In the genomic region with DNA sequence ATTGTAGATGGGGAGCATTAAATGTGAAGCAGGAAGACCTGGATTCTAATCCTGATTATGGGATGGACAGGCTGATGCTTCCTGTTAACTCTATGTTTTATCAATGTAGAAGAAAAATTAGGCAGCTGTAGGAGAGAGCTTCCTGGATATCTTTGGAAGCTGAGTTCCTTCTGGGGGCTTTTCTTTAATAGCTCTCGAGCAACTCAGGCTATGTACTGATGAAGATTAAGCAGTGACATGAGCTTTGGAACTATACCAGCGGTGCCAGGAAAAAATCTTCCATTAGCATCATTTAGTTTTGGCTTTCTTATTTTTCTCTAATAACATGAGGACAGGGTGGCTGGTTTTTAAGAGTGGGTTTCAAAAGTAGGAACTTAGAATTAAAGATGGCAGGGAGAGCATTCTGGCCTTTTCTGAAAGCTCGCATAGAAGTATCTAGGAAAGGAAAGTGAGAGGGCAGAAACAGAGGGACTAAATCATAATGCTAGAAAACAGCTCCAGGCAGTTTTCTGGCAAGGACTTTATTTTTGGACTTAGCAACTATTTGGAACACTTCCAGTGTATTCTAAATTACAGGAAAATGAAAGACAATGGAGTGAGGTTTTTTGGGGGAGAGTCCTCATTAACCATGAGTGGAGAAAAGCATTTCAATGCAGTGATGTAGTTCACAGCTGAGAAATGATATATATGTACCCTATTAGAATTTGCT, we compare ENCODE assay signal across 12 cellular contexts.
DNase-seq lines count a peak whose midpoint lies in the region; ATAC-seq and TF ChIP-seq lines count a peak whose summit lies in the region.
"Had no signal": no experiment of that assay in that cellular context is flagged by ENCODE, and none has a peak within 500 bp of the region (broad histone marks: within the 10 kb centered on the region; RNA-seq: fewer than 3 reads in every experiment).

No MANE protein-coding gene starts in this region.

- ATAC-seq in GM21737 (IDR thresholded peaks at IDR 0.05; ENCODE audit: unreplicated experiment): no peak
- ATAC-seq in GM18519 (IDR thresholded peaks at IDR 0.05; ENCODE audit: low FRiP score, unreplicated experiment): no peak
- ATAC-seq: stimulated activated naive CD8-positive, alpha-beta T cell treated with anti-CD3 and anti-CD28 coated beads, Interleukin-15, amount 100 ng/mL, for 72 hours had no signal

- TF ChIP-seq RAD21 in SK-N-SH (IDR thresholded peaks at IDR 0.05; ENCODE audit: low read length): peak; percentile 22; the same call in 1 of the 2 replicates

- DNase-seq in A172 (ENCODE audit: low spot score): peak; percentile 14
- DNase-seq in SK-N-SH: peak; percentile 44
- DNase-seq in fibroblast of mammary gland (ENCODE audit: low read depth): peak; percentile 59
- DNase-seq in NCI-H2107 (lab: John Stamatoyannopoulos, UW): no peak
- no peak for DNase-seq in Caco-2
- DNase-seq: H7; NCI-H2227 treated with DMSO at 0.1 percent for 48 hours; stimulated activated naive CD8-positive, alpha-beta T cell treated with anti-CD3 and anti-CD28 coated beads, Interleukin-15, amount 100 ng/mL, for 72 hours had no signal

- H3K27ac Mint-ChIP-seq in nephron (peak overlapping the region; percentile 94 to 97 (median 96)), Caco-2 (ENCODE audit: unreplicated experiment) (no peak overlapping the region)
- H3K27ac Mint-ChIP-seq: B cell had no signal

- no peaks in the 10 kb centered on the region for H3K9me2 ChIP-seq in SK-N-SH

- no peaks in the 10 kb centered on the region for H4K20me1 ChIP-seq in SK-N-SH (ENCODE audit: insufficient read depth)

- H3K4me1 Mint-ChIP-seq in nephron: peaks cover 33% of the 10 kb centered on the region
- H3K4me1 Mint-ChIP-seq in Caco-2 (ENCODE audit: low read depth, unreplicated experiment): peaks cover 14% of the 10 kb centered on the region
- H3K4me1 Mint-ChIP-seq: stimulated activated naive CD8-positive, alpha-beta T cell treated with anti-CD3 and anti-CD28 coated beads, Interleukin-15, amount 100 ng/mL, for 72 hours had no signal

- no peaks in the 10 kb centered on the region for H3K79me2 ChIP-seq in SK-N-SH (ENCODE audit: insufficient read depth)

- POLR2A ChIA-PET in SK-N-SH (lab: Yijun Ruan, JAX) (no interaction called here), Caco-2 (lab: Charles Lee) (no interaction called here)

- H3K36me3 Mint-ChIP-seq in nephron (ENCODE audit: low read depth) (peaks cover 26% of the 10 kb centered on the region), Caco-2 (ENCODE audit: insufficient read depth, unreplicated experiment) (peaks cover 5% of the 10 kb centered on the region)

- H3K9me3 ChIP-seq in SK-N-SH: no peaks in the 10 kb centered on the region
- peaks cover 4% of the 10 kb centered on the region; the same call in 1 of the 2 replicates for H3K9me3 ChIP-seq in Caco-2

- H3K36me3 ChIP-seq in SK-N-SH (replicated peaks in 1 of 2; ENCODE audit: control insufficient read depth in 1 of 2, insufficient read depth in 2 of 2, low read length in 1 of 2) (peaks cover 0 to 3% of the 10 kb centered on the region in 2 experiments), Caco-2 (ENCODE audit: control insufficient read depth, insufficient read depth, low read length) (no peaks in the 10 kb centered on the region; the same call in 1 of the 2 replicates)

- H3K27me3 ChIP-seq in SK-N-SH (ENCODE audit: insufficient read depth) (no peaks in the 10 kb centered on the region), Caco-2 (replicated peaks; ENCODE audit: control insufficient read depth, insufficient read depth, low read length) (no peaks in the 10 kb centered on the region)

- H3K4me3 Mint-ChIP-seq in nephron (peak overlapping the region in 2 of 3 experiments; percentile 5 to 12), Caco-2 (ENCODE audit: unreplicated experiment) (no peak overlapping the region)
- H3K4me3 Mint-ChIP-seq: B cell; stimulated activated naive CD8-positive, alpha-beta T cell treated with anti-CD3 and anti-CD28 coated beads, Interleukin-15, amount 100 ng/mL, for 72 hours had no signal

- peak overlapping the region; percentile 73 to 93 for H3K27ac ChIP-seq in SK-N-SH (ENCODE audit: low read depth in 2 of 2, low read length in 1 of 2)

- intact Hi-C loops in Caco-2 (cut with micrococcal nuclease; ENCODE audit: unreplicated experiment): no loop called here

- H3K4me3 ChIP-seq in SK-N-SH (ENCODE audit: low read depth in 2 of 2, low read length in 1 of 2): no peak overlapping the region
- H3K4me3 ChIP-seq in fibroblast of mammary gland (ENCODE audit: control insufficient read depth, low read depth, low read length): no peak overlapping the region
- no peak overlapping the region for H3K4me3 ChIP-seq in Caco-2 (ENCODE audit: low read depth, low read length)

- no peak overlapping the region for H3K9ac ChIP-seq in SK-N-SH

- peak overlapping the region; percentile 5; the same call in 1 of the 2 replicates for H2AFZ ChIP-seq in SK-N-SH (ENCODE audit: low read depth)

- no TSS peak for BruUV-seq in Caco-2 (replicated peaks; lab: Mats Ljungman, UMichigan)

- H3K27me3 Mint-ChIP-seq in nephron (ENCODE audit: low read depth): no peaks in the 10 kb centered on the region
- H3K27me3 Mint-ChIP-seq in Caco-2 (ENCODE audit: insufficient read depth, unreplicated experiment): no peaks in the 10 kb centered on the region
- H3K27me3 Mint-ChIP-seq: B cell; stimulated activated naive CD8-positive, alpha-beta T cell treated with anti-CD3 and anti-CD28 coated beads, Interleukin-15, amount 100 ng/mL, for 72 hours had no signal

- CTCF ChIA-PET in SK-N-SH (lab: Yijun Ruan, JAX): interaction anchor here (1.0 to 4.5 kb wide), 6 partner anchors 16 to 175 kb away, joined by 3 to 25 read pairs (median 4); partner anchors contain the start of gene STIM1
- CTCF ChIA-PET in Caco-2 (lab: Charles Lee): no interaction called here

- 19% methylated on average over 3 of the region's 3 CpGs for WGBS in SK-N-SH (ENCODE audit: low lambda C conversion rate)

- H3K4me1 ChIP-seq in SK-N-SH (ENCODE audit: control insufficient read depth in 1 of 2, insufficient read depth in 2 of 2, low read depth in 1 of 2, low read length in 1 of 2): peaks cover 15 to 18% of the 10 kb centered on the region in 2 experiments; a peak in 3 of 4 replicates
- peaks cover 9% of the 10 kb centered on the region; the same call in 1 of the 2 replicates for H3K4me1 ChIP-seq in Caco-2

- H3K4me2 ChIP-seq in SK-N-SH: peak overlapping the region; percentile 39; the same call in 1 of the 2 replicates

- H3K9me3 Mint-ChIP-seq in nephron: peaks cover 9% of the 10 kb centered on the region
- peaks cover 51% of the 10 kb centered on the region for H3K9me3 Mint-ChIP-seq in Caco-2 (ENCODE audit: unreplicated experiment)

- TF ChIP-seq EP300 in SK-N-SH (IDR thresholded peaks at IDR 0.05; ENCODE audit: borderline replicate concordance in 1 of 2, low read depth in 1 of 2, low read length in 1 of 2): peak in 1 of 2 experiments; percentile 33; a peak in 1 of 4 replicates

- TF ChIP-seq CTCF in SK-N-SH (IDR thresholded peaks at IDR 0.05) (no peak), fibroblast of mammary gland (conservative IDR thresholded peaks at IDR 0.05; ENCODE audit: control insufficient read depth, insufficient read depth, low read depth, low read length) (no peak), nephron (IDR thresholded peaks at IDR 0.05; ENCODE audit: unreplicated experiment in 3 of 3) (no peak), Caco-2 (IDR thresholded peaks at IDR 0.05; ENCODE audit: insufficient read depth in 1 of 2, low read depth in 1 of 2, low read length in 1 of 2, severe bottlenecking in 1 of 2, unreplicated experiment in 1 of 2) (no peak)

- peaks cover 18% of the 10 kb centered on the region for H3F3A ChIP-seq in SK-N-SH (replicated peaks; ENCODE audit: insufficient read depth)

TF ChIP-seq in SK-N-SH, 30 proteins besides CTCF, POLR2A, EP300 and RAD21 (continues in another document):
- TF ChIP-seq FOSL2 (IDR thresholded peaks at IDR 0.05; ENCODE audit: borderline replicate concordance, low read depth) (no peak), ELF1 (IDR thresholded peaks at IDR 0.05) (0 out of 2 replicates have a peak, but pooled peaks have one; percentile 2), JUND (IDR thresholded peaks at IDR 0.05) (no peak), RCOR1 (IDR thresholded peaks at IDR 0.05; ENCODE audit: low read length) (0 out of 2 replicates have a peak, but pooled peaks have one; percentile 9), NFIC (IDR thresholded peaks at IDR 0.05; ENCODE audit: borderline replicate concordance) (peak; percentile 58; the same call in 1 of the 2 replicates)
- TF ChIP-seq, protein P1, sequence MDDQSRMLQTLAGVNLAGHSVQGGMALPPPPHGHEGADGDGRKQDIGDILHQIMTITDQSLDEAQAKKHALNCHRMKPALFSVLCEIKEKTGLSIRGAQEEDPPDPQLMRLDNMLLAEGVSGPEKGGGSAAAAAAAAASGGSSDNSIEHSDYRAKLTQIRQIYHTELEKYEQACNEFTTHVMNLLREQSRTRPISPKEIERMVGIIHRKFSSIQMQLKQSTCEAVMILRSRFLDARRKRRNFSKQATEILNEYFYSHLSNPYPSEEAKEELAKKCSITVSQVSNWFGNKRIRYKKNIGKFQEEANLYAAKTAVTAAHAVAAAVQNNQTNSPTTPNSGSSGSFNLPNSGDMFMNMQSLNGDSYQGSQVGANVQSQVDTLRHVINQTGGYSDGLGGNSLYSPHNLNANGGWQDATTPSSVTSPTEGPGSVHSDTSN (IDR thresholded peaks at IDR 0.05): peak; percentile 73
- TF ChIP-seq, protein P2, sequence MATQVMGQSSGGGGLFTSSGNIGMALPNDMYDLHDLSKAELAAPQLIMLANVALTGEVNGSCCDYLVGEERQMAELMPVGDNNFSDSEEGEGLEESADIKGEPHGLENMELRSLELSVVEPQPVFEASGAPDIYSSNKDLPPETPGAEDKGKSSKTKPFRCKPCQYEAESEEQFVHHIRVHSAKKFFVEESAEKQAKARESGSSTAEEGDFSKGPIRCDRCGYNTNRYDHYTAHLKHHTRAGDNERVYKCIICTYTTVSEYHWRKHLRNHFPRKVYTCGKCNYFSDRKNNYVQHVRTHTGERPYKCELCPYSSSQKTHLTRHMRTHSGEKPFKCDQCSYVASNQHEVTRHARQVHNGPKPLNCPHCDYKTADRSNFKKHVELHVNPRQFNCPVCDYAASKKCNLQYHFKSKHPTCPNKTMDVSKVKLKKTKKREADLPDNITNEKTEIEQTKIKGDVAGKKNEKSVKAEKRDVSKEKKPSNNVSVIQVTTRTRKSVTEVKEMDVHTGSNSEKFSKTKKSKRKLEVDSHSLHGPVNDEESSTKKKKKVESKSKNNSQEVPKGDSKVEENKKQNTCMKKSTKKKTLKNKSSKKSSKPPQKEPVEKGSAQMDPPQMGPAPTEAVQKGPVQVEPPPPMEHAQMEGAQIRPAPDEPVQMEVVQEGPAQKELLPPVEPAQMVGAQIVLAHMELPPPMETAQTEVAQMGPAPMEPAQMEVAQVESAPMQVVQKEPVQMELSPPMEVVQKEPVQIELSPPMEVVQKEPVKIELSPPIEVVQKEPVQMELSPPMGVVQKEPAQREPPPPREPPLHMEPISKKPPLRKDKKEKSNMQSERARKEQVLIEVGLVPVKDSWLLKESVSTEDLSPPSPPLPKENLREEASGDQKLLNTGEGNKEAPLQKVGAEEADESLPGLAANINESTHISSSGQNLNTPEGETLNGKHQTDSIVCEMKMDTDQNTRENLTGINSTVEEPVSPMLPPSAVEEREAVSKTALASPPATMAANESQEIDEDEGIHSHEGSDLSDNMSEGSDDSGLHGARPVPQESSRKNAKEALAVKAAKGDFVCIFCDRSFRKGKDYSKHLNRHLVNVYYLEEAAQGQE (IDR thresholded peaks at IDR 0.05; ENCODE audit: low read depth, low read length): no peak

Comparison
In these comparisons a context has a peak if more than half of its experiments do, and no peak if none do; other contexts are left out.
1. DNase-seq: peak in A172 (single experiment), SK-N-SH (single experiment) and fibroblast of mammary gland (single experiment); none in NCI-H2107 (single experiment) and Caco-2 (0 of 2).